ENCODE assay signal across 20 cellular contexts in the genomic region with DNA sequence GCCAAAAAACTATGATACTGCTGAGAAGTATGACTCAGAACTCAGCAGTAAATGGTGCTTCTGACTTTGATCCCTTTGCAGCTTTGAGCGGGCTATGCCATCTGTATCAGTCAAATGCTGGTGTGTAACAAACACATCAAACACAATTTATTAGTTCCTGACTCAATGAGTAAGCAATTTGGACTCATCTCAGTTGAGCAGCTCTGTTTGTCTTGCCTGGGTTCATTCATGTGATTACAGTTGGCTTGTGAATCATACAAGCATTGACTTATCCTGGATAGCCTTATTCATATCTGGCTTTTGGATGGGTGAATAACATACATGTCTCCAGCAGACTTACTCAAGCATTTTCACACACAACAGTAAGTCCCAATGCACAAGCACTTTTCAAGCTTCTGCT.
DNase-seq lines count a peak whose midpoint lies in the region; ATAC-seq and TF ChIP-seq lines count a peak whose summit lies in the region.
"Had no signal": no experiment of that assay in that cellular context is flagged by ENCODE, and none has a peak within 500 bp of the region (broad histone marks: within the 10 kb centered on the region; RNA-seq: fewer than 3 reads in every experiment).

No MANE protein-coding gene starts in this region.

- H2AK9ac ChIP-seq in IMR-90 (replicated peaks; ENCODE audit: low read depth, low read length, poor library complexity) = no peak overlapping the region

- WGBS in IMR-90 (ENCODE audit: extremely low coverage in 2 of 2, insufficient read length in 1 of 2), 2 experiments = no CpG with 5 or more reads among the region's 1 CpG

- intact Hi-C loops in IMR-90 (cut with micrococcal nuclease) = no loop called here

- no peak for TF ChIP-seq CTCF in IMR-90 (conservative IDR thresholded peaks at IDR 0.05; ENCODE audit: low read depth, low read length)
- no peak for TF ChIP-seq CTCF in fibroblast of the aortic adventitia (IDR thresholded peaks at IDR 0.05; ENCODE audit: insufficient read depth, low read length)
- TF ChIP-seq CTCF in glutamatergic neuron (IDR thresholded peaks at IDR 0.05; ENCODE audit: partially characterized antibody, unreplicated experiment) = no peak

- H4K20me1 ChIP-seq in IMR-90 (ENCODE audit: insufficient read depth, low read length) = no peaks in the 10 kb centered on the region

- peak overlapping the region; percentile 70 for H3K4ac ChIP-seq in IMR-90 (ENCODE audit: low read depth, low read length)

- H4K5ac ChIP-seq in IMR-90 (ENCODE audit: low read depth, low read length) = peak overlapping the region; percentile 25; the same call in 1 of the 2 replicates

- peak overlapping the region; percentile 81; the same call in 1 of the 2 replicates for H3K18ac ChIP-seq in IMR-90 (ENCODE audit: low read depth, low read length)

- no peaks in the 10 kb centered on the region for H3K36me3 ChIP-seq in IMR-90 (ENCODE audit: control insufficient read depth, insufficient read depth, low read length)
- H3K36me3 ChIP-seq: HAP-1 had no signal

- dilution Hi-C loops in IMR-90 (cut with HindIII; ENCODE audit: low sequenced_read_pairs, unreplicated experiment) = no loop called here

- POLR2A ChIA-PET in IMR-90 (lab: Charles Lee; ENCODE audit: unreplicated experiment) = no interaction called here

- H3K4me3 ChIP-seq in IMR-90 (ENCODE audit: insufficient read depth, low read depth, low read length) = no peak overlapping the region
- no peak overlapping the region for H3K4me3 ChIP-seq in fibroblast of the aortic adventitia (ENCODE audit: low read depth, low read length)
- H3K4me3 ChIP-seq: GM12878, HAP-1 had no signal

- BruUV-seq in IMR-90 (replicated peaks; lab: Mats Ljungman, UMichigan) = no TSS peak

- no peak overlapping the region for H3K4me2 ChIP-seq in IMR-90 (ENCODE audit: low read depth, low read length)

- H3K27ac ChIP-seq in IMR-90 (ENCODE audit: insufficient read depth, low read length) = no peak overlapping the region
- H3K27ac ChIP-seq: C4-2B had no signal

- H3K9me1 ChIP-seq in IMR-90 (ENCODE audit: insufficient read depth, low read length) = peaks cover 6% of the 10 kb centered on the region

- H2BK5ac ChIP-seq in IMR-90 (ENCODE audit: low read depth, low read length, poor library complexity, severe bottlenecking) = peak overlapping the region; percentile 90

- H3K4me3 Mint-ChIP-seq in glutamatergic neuron (ENCODE audit: unreplicated experiment) = no peak overlapping the region
- H3K4me3 Mint-ChIP-seq: T-cell had no signal

- peaks cover 15% of the 10 kb centered on the region for H3K4me1 ChIP-seq in IMR-90 (ENCODE audit: control insufficient read depth, insufficient read depth, low read length)
- H3K4me1 ChIP-seq: HAP-1 had no signal

- no peak overlapping the region for H3K23ac ChIP-seq in IMR-90 (ENCODE audit: low read depth, low read length)

- peak overlapping the region; percentile 25; the same call in 1 of the 2 replicates for H3K56ac ChIP-seq in IMR-90 (ENCODE audit: extremely low read depth, insufficient read depth, low read length)

- peak overlapping the region; percentile 60 for H2BK15ac ChIP-seq in IMR-90 (ENCODE audit: low read depth, low read length)

- peak overlapping the region; percentile 73 for H2BK120ac ChIP-seq in IMR-90 (ENCODE audit: low read depth, low read length)

- H3K79me1 ChIP-seq in IMR-90 (ENCODE audit: low read depth in 1 of 2, low read length in 2 of 2) = peaks cover 3% of the 10 kb centered on the region in 2 experiments; a peak in 2 of 4 replicates

- no peaks in the 10 kb centered on the region for H3K4me1 Mint-ChIP-seq in glutamatergic neuron (ENCODE audit: low read depth, unreplicated experiment)
- H3K4me1 Mint-ChIP-seq: T-cell had no signal

- CTCF ChIA-PET in IMR-90 (lab: Yijun Ruan, JAX) = interaction anchor here (0.9 kb wide), 1 partner anchor 192 kb away, joined by 3 read pairs; no protein-coding TSS in a partner anchor

- H3K27ac Mint-ChIP-seq in glutamatergic neuron (ENCODE audit: unreplicated experiment) = no peak overlapping the region
- H3K27ac Mint-ChIP-seq: T-cell had no signal

- H2BK20ac ChIP-seq in IMR-90 (ENCODE audit: low read depth, low read length) = peak overlapping the region; percentile 81

- H3K36me3 Mint-ChIP-seq in glutamatergic neuron (ENCODE audit: unreplicated experiment) = no peaks in the 10 kb centered on the region
- H3K36me3 Mint-ChIP-seq: T-cell had no signal

- no peak for TF ChIP-seq RAD21 in IMR-90 (IDR thresholded peaks at IDR 0.05; ENCODE audit: low read length)

- no peak overlapping the region for H2AFZ ChIP-seq in IMR-90 (replicated peaks; ENCODE audit: low read length, poor library complexity)

- ATAC-seq in IMR-90 (ENCODE audit: low read depth) (no peak), HG02840 (IDR thresholded peaks at IDR 0.05; ENCODE audit: low FRiP score, unreplicated experiment) (no peak)
- ATAC-seq: GM12878, T-cell had no signal

- H4K8ac ChIP-seq in IMR-90 (ENCODE audit: low read depth in 2 of 2, low read length in 2 of 2) = peak overlapping the region; percentile 19 to 52; a peak in 3 of 4 replicates

- peak overlapping the region; percentile 72 for H2AK5ac ChIP-seq in IMR-90 (ENCODE audit: low read depth, low read length)

- peak overlapping the region; percentile 64 for H3K14ac ChIP-seq in IMR-90 (replicated peaks; ENCODE audit: low read depth, low read length)

- DNase-seq in AG08396 (ENCODE audit: low spot score) (peak; percentile 9), IMR-90 (peak; percentile 55), amniotic epithelial cell (ENCODE audit: low read depth) (peak; percentile 59), fibroblast of the aortic adventitia (ENCODE audit: low read depth) (peak; percentile 19), SKM-1 (lab: John Stamatoyannopoulos, UW; ENCODE audit: unreplicated experiment) (no peak), glutamatergic neuron (no peak)
- no peak for DNase-seq in NK-92 treated with Interleukin-12 subunit alpha and Interleukin-12 subunit beta, amount 100 ng/mL, for 24 hours (lab: John Stamatoyannopoulos, UW)
- DNase-seq: 8988T, COR-L47, DMS53, KG1, NCI-H1105 treated with DMSO at 0.1 percent for 48 hours, NCI-H187 treated with DMSO at 0.1 percent for 48 hours, NCI-H2171 treated with DMSO at 0.1 percent for 48 hours, NCI-H510A treated with DMSO at 0.1 percent for 48 hours, T-cell had no signal

- H3K27me3 Mint-ChIP-seq in glutamatergic neuron (ENCODE audit: unreplicated experiment) = no peaks in the 10 kb centered on the region
- H3K27me3 Mint-ChIP-seq: T-cell had no signal

- no peaks in the 10 kb centered on the region for H3K27me3 ChIP-seq in IMR-90 (ENCODE audit: control insufficient read depth, insufficient read depth, low read length)

- peak overlapping the region; percentile 69 for H4K91ac ChIP-seq in IMR-90 (ENCODE audit: insufficient read depth, low read depth, low read length)

- no peaks in the 10 kb centered on the region for H3K9me3 Mint-ChIP-seq in glutamatergic neuron (ENCODE audit: unreplicated experiment)

- no peak overlapping the region for H3K9ac ChIP-seq in IMR-90 (ENCODE audit: low read depth, low read length)

- in situ Hi-C loops in IMR-90 (cut with MboI; ENCODE audit: low sequenced_read_pairs) = no loop called here

- peaks cover 5% of the 10 kb centered on the region; the same call in 1 of the 2 replicates for H3K9me3 ChIP-seq in IMR-90 (ENCODE audit: control insufficient read depth, insufficient read depth, low read length)
- H3K9me3 ChIP-seq: HAP-1 had no signal

- TF ChIP-seq POLR2A in IMR-90 (IDR thresholded peaks at IDR 0.05; ENCODE audit: low read depth, low read length) = no peak

TF ChIP-seq in IMR-90, 13 proteins besides CTCF, POLR2A, EP300 and RAD21:
- TF ChIP-seq SMC3 (IDR thresholded peaks at IDR 0.05; ENCODE audit: low read depth, low read length) = no peak
- TF ChIP-seq, protein P1, sequence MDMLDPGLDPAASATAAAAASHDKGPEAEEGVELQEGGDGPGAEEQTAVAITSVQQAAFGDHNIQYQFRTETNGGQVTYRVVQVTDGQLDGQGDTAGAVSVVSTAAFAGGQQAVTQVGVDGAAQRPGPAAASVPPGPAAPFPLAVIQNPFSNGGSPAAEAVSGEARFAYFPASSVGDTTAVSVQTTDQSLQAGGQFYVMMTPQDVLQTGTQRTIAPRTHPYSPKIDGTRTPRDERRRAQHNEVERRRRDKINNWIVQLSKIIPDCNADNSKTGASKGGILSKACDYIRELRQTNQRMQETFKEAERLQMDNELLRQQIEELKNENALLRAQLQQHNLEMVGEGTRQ (IDR thresholded peaks at IDR 0.05; ENCODE audit: low read depth, low read length) = no peak
- no peak for TF ChIP-seq MAZ (IDR thresholded peaks at IDR 0.05; ENCODE audit: borderline replicate concordance, low read depth, low read length)
- no peak for TF ChIP-seq NFE2L2 (IDR thresholded peaks at IDR 0.05; ENCODE audit: low read depth, low read length)
- no peak for TF ChIP-seq RCOR1 (IDR thresholded peaks at IDR 0.05; ENCODE audit: insufficient replicate concordance, low read length)
- no peak for TF ChIP-seq CHD1 (IDR thresholded peaks at IDR 0.05; ENCODE audit: low read depth, low read length)
- TF ChIP-seq, protein P2, sequence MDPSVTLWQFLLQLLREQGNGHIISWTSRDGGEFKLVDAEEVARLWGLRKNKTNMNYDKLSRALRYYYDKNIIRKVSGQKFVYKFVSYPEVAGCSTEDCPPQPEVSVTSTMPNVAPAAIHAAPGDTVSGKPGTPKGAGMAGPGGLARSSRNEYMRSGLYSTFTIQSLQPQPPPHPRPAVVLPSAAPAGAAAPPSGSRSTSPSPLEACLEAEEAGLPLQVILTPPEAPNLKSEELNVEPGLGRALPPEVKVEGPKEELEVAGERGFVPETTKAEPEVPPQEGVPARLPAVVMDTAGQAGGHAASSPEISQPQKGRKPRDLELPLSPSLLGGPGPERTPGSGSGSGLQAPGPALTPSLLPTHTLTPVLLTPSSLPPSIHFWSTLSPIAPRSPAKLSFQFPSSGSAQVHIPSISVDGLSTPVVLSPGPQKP (IDR thresholded peaks at IDR 0.05; ENCODE audit: borderline replicate concordance, low read depth, low read length) = no peak
- no peak for TF ChIP-seq RFX5 (IDR thresholded peaks at IDR 0.05; ENCODE audit: low read depth, low read length)
- no peak for TF ChIP-seq MAFK (IDR thresholded peaks at IDR 0.05; ENCODE audit: low read depth, low read length)
- no peak for TF ChIP-seq FOS (IDR thresholded peaks at IDR 0.05; ENCODE audit: low read depth, low read length)
- TF ChIP-seq CEBPB (IDR thresholded peaks at IDR 0.05; ENCODE audit: low read depth, low read length) = no peak
- no peak for TF ChIP-seq BHLHE40 (IDR thresholded peaks at IDR 0.05; ENCODE audit: low read depth, low read length)
- no peak for TF ChIP-seq MXI1 (IDR thresholded peaks at IDR 0.05; ENCODE audit: borderline replicate concordance, low read depth, low read length)

Comparison
In these comparisons a context has a peak if more than half of its experiments do, and no peak if none do; other contexts are left out.
1. DNase-seq: peak in AG08396 (single experiment), IMR-90 (single experiment), amniotic epithelial cell (single experiment) and fibroblast of the aortic adventitia (single experiment); none in NK-92 treated with Interleukin-12 subunit alpha and Interleukin-12 subunit beta, amount 100 ng/mL, for 24 hours (single experiment), SKM-1 (single experiment) and glutamatergic neuron (single experiment).